Comparison of ENCODE assay signal across 16 cellular contexts in genomic region chr3:152213086-152213674, GRCh38. TPM values are rescaled to one million over a fixed set of nuclear protein-coding genes. Genes with fewer than 3 reads are reported as not detected.
DNase-seq lines count a peak whose midpoint lies in the region; ATAC-seq, FAIRE-seq and TF ChIP-seq lines count a peak whose summit lies in the region.
"Had no signal": no experiment of that assay in that cellular context is flagged by ENCODE, and none has a peak within 500 bp of the region (broad histone marks: within the 10 kb centered on the region; RNA-seq: fewer than 3 reads in every experiment).

No MANE protein-coding gene starts in this region.

- peaks cover 0 to 4% of the 10 kb centered on the region in 2 donors for H3K9me3 Mint-ChIP-seq in activated T-cell treated with anti-CD3 and anti-CD28 coated beads, Interleukin-2, amount 50 U/mL, for 72 hours

- no peaks in the 10 kb centered on the region for H4K20me1 ChIP-seq in PC-3 (ENCODE audit: low read length)
- no peaks in the 10 kb centered on the region for H4K20me1 ChIP-seq in keratinocyte (ENCODE audit: control insufficient read depth, extremely low read depth, insufficient read depth, low read length)

- H3K4me2 ChIP-seq in PC-3 (ENCODE audit: low read length) (no peak overlapping the region), keratinocyte (ENCODE audit: control insufficient read depth, extremely low read depth, insufficient read depth, low read depth, low read length) (no peak overlapping the region)

- H3K27ac Mint-ChIP-seq in activated T-cell treated with anti-CD3 and anti-CD28 coated beads, Interleukin-2, amount 50 U/mL, for 72 hours, result peak overlapping the region; percentile 93

- BruUV-seq in PC-3 (replicated peaks; lab: Mats Ljungman, UMichigan), result no TSS peak

- H3K27me3 ChIP-seq in PC-3 (ENCODE audit: low read length) (no peaks in the 10 kb centered on the region), keratinocyte (ENCODE audit: control insufficient read depth, extremely low read depth, insufficient read depth, low read length) (no peaks in the 10 kb centered on the region), subcutaneous abdominal adipose tissue (ENCODE audit: control insufficient read depth in 5 of 5, insufficient read depth in 4 of 5, low read length in 5 of 5) (no peaks in the 10 kb centered on the region)
- H3K27me3 ChIP-seq: vagina had no signal

- dilution Hi-C loops in keratinocyte (cut with MboI; ENCODE audit: extremely low pct_ligation_motif_present, low sequenced_read_pairs), result no loop called here

- no peaks in the 10 kb centered on the region for H3K27me3 Mint-ChIP-seq in activated T-cell treated with anti-CD3 and anti-CD28 coated beads, Interleukin-2, amount 50 U/mL, for 72 hours (ENCODE audit: low read depth)

- H3K9ac ChIP-seq in PC-3 (ENCODE audit: low read length), result no peak overlapping the region
- no peak overlapping the region for H3K9ac ChIP-seq in keratinocyte (ENCODE audit: control insufficient read depth, extremely low read depth, insufficient read depth, low read length)
- peak overlapping the region in 1 of 5 donors; percentile 42 for H3K9ac ChIP-seq in subcutaneous abdominal adipose tissue (ENCODE audit: low read length in 5 of 5)

- H3K9me1 ChIP-seq in keratinocyte (ENCODE audit: control insufficient read depth, extremely low read depth, insufficient read depth, low read length), result no peaks in the 10 kb centered on the region

- peak; percentile 9 for FAIRE-seq in keratinocyte (lab: Jason Lieb, UNC)

- H2AFZ ChIP-seq in PC-3 (ENCODE audit: low read length) (0 out of 2 replicates have a peak overlapping the region, but pooled peaks have one; percentile 1), keratinocyte (ENCODE audit: control insufficient read depth, low read length) (no peak overlapping the region)

- no peaks in the 10 kb centered on the region for H3K9me2 ChIP-seq in PC-3 (replicated peaks; ENCODE audit: low read length)

- H3K4me3 ChIP-seq in PC-3 (ENCODE audit: low read length) (no peak overlapping the region), keratinocyte (ENCODE audit: control insufficient read depth in 2 of 3, extremely low read depth in 1 of 3, insufficient read depth in 2 of 3, low read depth in 1 of 3, low read length in 3 of 3) (no peak overlapping the region), subcutaneous abdominal adipose tissue (ENCODE audit: low read depth in 1 of 5, low read length in 5 of 5) (no peak overlapping the region)
- H3K4me3 ChIP-seq: vagina had no signal

- H3K36me3 Mint-ChIP-seq in activated T-cell treated with anti-CD3 and anti-CD28 coated beads, Interleukin-2, amount 50 U/mL, for 72 hours (ENCODE audit: insufficient read depth in 2 of 2), result peaks cover 5 to 6% of the 10 kb centered on the region in 2 donors

- TF ChIP-seq CTCF in PC-3 (conservative IDR thresholded peaks at IDR 0.05; ENCODE audit: low read depth, low read length), result no peak
- no peak for TF ChIP-seq CTCF in keratinocyte (optimal IDR thresholded peaks at IDR 0.05 in 1 of 3, IDR thresholded peaks at IDR 0.05 in 1 of 3, conservative IDR thresholded peaks at IDR 0.05 in 1 of 3; ENCODE audit: extremely low read depth in 1 of 3, insufficient read depth in 2 of 3, low read length in 3 of 3)

- CTCF ChIA-PET in PC-3 (lab: Charles Lee), result no interaction called here

- H3K79me2 ChIP-seq in PC-3 (ENCODE audit: low read length) (no peaks in the 10 kb centered on the region), keratinocyte (ENCODE audit: control insufficient read depth, insufficient read depth, low read length) (no peaks in the 10 kb centered on the region)

- no peaks in the 10 kb centered on the region for H3F3A ChIP-seq in PC-3 (ENCODE audit: low read length, unreplicated experiment)

- no peak for DNase-seq in activated T-cell treated with anti-CD3 and anti-CD28 coated beads, Interleukin-2, amount 50 U/mL, for 72 hours
- DNase-seq in activated T-cell treated with anti-CD3 and anti-CD28 coated beads, Interleukin-2, amount 50 U/mL, for 1 hour, result no peak
- DNase-seq in PC-3, result no peak
- DNase-seq in keratinocyte (ENCODE audit: low read depth, low spot score), result no peak
- no peak for DNase-seq in mesenteric fat pad (ENCODE audit: low spot score)
- DNase-seq in AG08396 (ENCODE audit: low spot score), result no peak
- DNase-seq: activated CD4-positive, alpha-beta T cell treated with anti-CD3 and anti-CD28 coated beads for 48 hours; EL; islet precursor cell; KBM-7; NCI-H2107; NK-92 treated with Interleukin-12 subunit alpha and Interleukin-12 subunit beta, amount 100 ng/mL, for 24 hours; T-helper 1 cell had no signal

- POLR2A ChIA-PET in PC-3 (lab: Charles Lee; ENCODE audit: unreplicated experiment), result no interaction called here

- H3K4me1 ChIP-seq in PC-3 (ENCODE audit: insufficient read depth, low read length), result peaks cover 15% of the 10 kb centered on the region
- H3K4me1 ChIP-seq in keratinocyte (ENCODE audit: control insufficient read depth, extremely low read depth, insufficient read depth, low read length), result no peaks in the 10 kb centered on the region
- peaks cover 0 to 16% (median 4%) of the 10 kb centered on the region in 5 donors for H3K4me1 ChIP-seq in subcutaneous abdominal adipose tissue (ENCODE audit: control insufficient read depth in 5 of 5, insufficient read depth in 5 of 5, low read length in 5 of 5)
- H3K4me1 ChIP-seq: vagina had no signal

- no peak for ATAC-seq in activated T-cell treated with anti-CD3 and anti-CD28 coated beads, Interleukin-2, amount 50 U/mL, for 72 hours (replicated peaks in 1 of 2)
- ATAC-seq in PC-3 (no peak), GM21576 (IDR thresholded peaks at IDR 0.05; ENCODE audit: unreplicated experiment) (no peak)

- H3K27ac ChIP-seq in PC-3 (ENCODE audit: low read length) (no peak overlapping the region), keratinocyte (ENCODE audit: control insufficient read depth, insufficient read depth, low read length) (no peak overlapping the region), subcutaneous abdominal adipose tissue (ENCODE audit: low read depth, low read length) (peak overlapping the region; percentile 52)
- H3K27ac ChIP-seq: vagina had no signal

- peaks cover 79% of the 10 kb centered on the region for H3K4me1 Mint-ChIP-seq in activated T-cell treated with anti-CD3 and anti-CD28 coated beads, Interleukin-2, amount 50 U/mL, for 72 hours (ENCODE audit: low read depth)

- H3K36me3 ChIP-seq in PC-3 (ENCODE audit: low read depth, low read length) (no peaks in the 10 kb centered on the region), keratinocyte (ENCODE audit: control insufficient read depth in 2 of 2, extremely low read depth in 1 of 2, insufficient read depth in 2 of 2, low read length in 2 of 2) (no peaks in the 10 kb centered on the region), subcutaneous abdominal adipose tissue (ENCODE audit: control insufficient read depth in 5 of 5, insufficient read depth in 5 of 5, low read length in 5 of 5) (no peaks in the 10 kb centered on the region)
- H3K36me3 ChIP-seq: vagina had no signal

- peak overlapping the region; percentile 1 to 40 for H3K4me3 Mint-ChIP-seq in activated T-cell treated with anti-CD3 and anti-CD28 coated beads, Interleukin-2, amount 50 U/mL, for 72 hours

- H3K9me3 ChIP-seq in PC-3 (ENCODE audit: low read length) (no peaks in the 10 kb centered on the region), keratinocyte (ENCODE audit: control insufficient read depth, low read depth, low read length) (no peaks in the 10 kb centered on the region), subcutaneous abdominal adipose tissue (ENCODE audit: control insufficient read depth in 5 of 5, low read length in 5 of 5) (no peaks in the 10 kb centered on the region)
- H3K9me3 ChIP-seq: vagina had no signal

- intact Hi-C loops in PC-3 (cut with micrococcal nuclease), result loop anchor here (5.0 kb wide), 1 partner anchor 44 kb away; no protein-coding TSS in a partner anchor

RNA-seq across cellular contexts. Expression of gene MBNL1, which starts 55.5 kb away (rescaled TPM):
- 100 to 1,000 TPM; 299 to 323 TPM for total RNA-seq in activated T-cell treated with anti-CD3 and anti-CD28 coated beads, Interleukin-2, amount 50 U/mL, for 72 hours
- total RNA-seq in PC-3 (2014; rRNA removed) (150 and 161 TPM in 2 replicates), mesenteric fat pad (284 TPM)
- 56.4 to 71.2 TPM (median 58.3 TPM) in 3 replicates for polyA plus RNA-seq in keratinocyte
- 46.2 TPM for polyA plus RNA-seq in keratinocyte (2011; ENCODE audit: low read depth)
- 49.0 and 54.8 TPM in 2 replicates for polyA plus RNA-seq in keratinocyte (2011; cell fraction: cytosol; rRNA removed)
- polyA plus RNA-seq in keratinocyte (2011; cell fraction: nucleus; rRNA removed), result 76.5 and 82.3 TPM in 2 replicates
- polyA plus RNA-seq in keratinocyte (2012; ENCODE audit: low replicate concordance), result 26.3 and 45.5 TPM in 2 replicates
- 98.5 to 233 TPM (median 221 TPM) in 3 replicates for polyA minus RNA-seq in keratinocyte
- 130 TPM for polyA minus RNA-seq in keratinocyte (2011; cell fraction: cytosol; rRNA and poly(A)+ RNA removed)
- polyA minus RNA-seq in keratinocyte (2011; cell fraction: nucleus; rRNA and poly(A)+ RNA removed), result 153 and 237 TPM in 2 replicates
